In genomic region chr11:7967097-7967496, GRCh38 we compare ENCODE assay signal across 1 cellular context.
TF ChIP-seq lines count a peak whose summit lies in the region.

No MANE protein-coding gene starts in this region.

TF ChIP-seq in H1, 55 proteins besides CTCF, POLR2A, EP300 and RAD21:
- TF ChIP-seq ASH2L (IDR thresholded peaks at IDR 0.05; ENCODE audit: low read length) (no peak), PHF8 (conservative IDR thresholded peaks at IDR 0.05; ENCODE audit: low read depth, low read length) (no peak), SP1 (IDR thresholded peaks at IDR 0.05; ENCODE audit: low read depth, low read length) (no peak), CHD1 (IDR thresholded peaks at IDR 0.05; ENCODE audit: low read depth, low read length) (no peak), RNF2 (IDR thresholded peaks at IDR 0.05; ENCODE audit: borderline replicate concordance, low read depth, low read length, missing control alignments, poor library complexity, severe bottlenecking) (no peak), KDM5A (IDR thresholded peaks at IDR 0.05; ENCODE audit: low read length) (no peak)
